8 cellular contexts compared by ENCODE assay signal in the genomic region with DNA sequence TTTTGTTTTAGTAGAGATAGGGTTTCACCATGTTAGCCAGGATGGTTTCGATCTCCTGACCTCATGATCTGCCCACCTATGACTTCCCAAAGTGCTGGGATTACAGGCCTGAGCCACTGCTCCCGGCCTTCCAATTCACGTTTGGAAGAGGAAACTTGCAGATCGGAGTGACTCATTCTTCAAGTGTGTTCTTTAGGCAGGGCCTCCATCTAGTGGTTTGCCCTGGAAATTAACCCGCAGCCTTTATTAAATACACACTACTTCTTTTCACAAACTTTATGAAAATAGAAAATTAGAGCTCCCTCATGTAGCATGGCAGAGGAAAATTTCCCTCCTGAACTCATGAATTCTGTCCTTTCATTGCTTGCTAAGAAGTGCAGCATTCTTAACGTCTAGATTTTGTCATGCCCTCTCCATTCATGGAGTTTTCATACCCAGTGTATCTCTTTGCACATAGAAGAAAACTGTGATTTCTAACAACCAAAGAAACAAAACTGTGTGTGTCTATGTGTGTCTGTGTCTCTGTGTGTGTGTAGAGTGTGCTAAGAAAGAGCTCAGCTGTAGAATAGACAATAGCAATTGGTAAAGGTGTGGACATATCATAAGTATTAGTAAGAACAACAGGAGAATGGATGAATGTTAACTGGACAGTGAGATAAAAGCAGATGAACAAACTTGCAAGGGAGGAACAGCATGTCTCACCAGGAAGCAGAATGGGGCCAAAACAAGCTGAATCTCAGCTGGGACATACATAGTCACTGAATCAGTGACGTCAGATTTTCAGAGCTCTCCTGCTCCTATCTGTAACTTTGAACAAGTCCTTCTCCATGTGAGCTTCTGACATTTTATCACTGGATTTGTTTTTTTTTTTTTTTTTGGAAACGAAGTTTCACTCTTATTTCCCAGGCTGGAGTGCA.
DNase-seq lines count a peak whose midpoint lies in the region; ATAC-seq, FAIRE-seq and TF ChIP-seq lines count a peak whose summit lies in the region.

No MANE protein-coding gene starts in this region.

- DNase-seq in DND-41 (peak; percentile 8), Karpas-422 (peak; percentile 74), RKO (ENCODE audit: low spot score) (peak; percentile 88), H1 (ENCODE audit: low read depth in 1 of 2, low spot score in 2 of 2) (peak in 1 of 2 experiments; percentile 33), lung microvascular endothelial cell (ENCODE audit: low read depth in 2 of 2) (peak; percentile 67 to 78), natural killer cell (no peak)
- DNase-seq in activated CD4-positive, CD25-positive, alpha-beta regulatory T cell (lab: John Stamatoyannopoulos, UW), result no peak

- H3K4ac ChIP-seq in H1 (replicated peaks; ENCODE audit: insufficient read length, low read depth, low read length), result no peak overlapping the region

- H4K5ac ChIP-seq in H1 (ENCODE audit: insufficient read length, low read depth, low read length), result no peak overlapping the region

- POLR2A ChIA-PET in H1 (lab: Charles Lee; ENCODE audit: partially characterized antibody), result interaction anchor here (1.5 kb wide), 1 partner anchor 49 kb away, joined by 3 read pairs; no protein-coding TSS in a partner anchor

- peaks cover 0 to 2% of the 10 kb centered on the region in 2 donors for H3K9me3 Mint-ChIP-seq in natural killer cell

- H2AFZ ChIP-seq in DND-41 (ENCODE audit: low read depth, low read length), result no peak overlapping the region
- no peak overlapping the region for H2AFZ ChIP-seq in Karpas-422 (ENCODE audit: low read length)
- H2AFZ ChIP-seq in H1 (ENCODE audit: low read length), result no peak overlapping the region

- ATAC-seq in DND-41 (ENCODE audit: insufficient read depth, low read depth), result peak; percentile 57; the same call in 2 of the 3 replicates
- ATAC-seq in GM21390 (IDR thresholded peaks at IDR 0.05; ENCODE audit: unreplicated experiment), result peak; percentile 86
- no peak for ATAC-seq in natural killer cell

- no peak overlapping the region for H2BK12ac ChIP-seq in H1 (ENCODE audit: low read depth, low read length)

- H3K23ac ChIP-seq in H1 (ENCODE audit: insufficient read length), result no peak overlapping the region

- intact Hi-C loops in natural killer cell (cut with micrococcal nuclease), result no loop called here

- H3K79me1 ChIP-seq in H1 (ENCODE audit: low read depth, low read length), result no peaks in the 10 kb centered on the region

- no peak overlapping the region for H3K18ac ChIP-seq in H1 (ENCODE audit: extremely low read depth, low read length)

- no peaks in the 10 kb centered on the region for H3K36me3 ChIP-seq in DND-41 (ENCODE audit: insufficient read depth, low read length)
- H3K36me3 ChIP-seq in Karpas-422 (ENCODE audit: insufficient read depth, low read length), result no peaks in the 10 kb centered on the region
- H3K36me3 ChIP-seq in H1 (ENCODE audit: control insufficient read depth in 2 of 4, insufficient read depth in 4 of 4, low read length in 3 of 4), result peaks cover 0 to 3% (median 0%) of the 10 kb centered on the region in 4 experiments; a peak in 1 of 8 replicates

- H2BK5ac ChIP-seq in H1 (ENCODE audit: low read depth, low read length), result no peak overlapping the region

- TF ChIP-seq CTCF in DND-41 (IDR thresholded peaks at IDR 0.05; ENCODE audit: borderline replicate concordance, extremely low read depth, low read length, poor library complexity, severe bottlenecking), result peak; percentile 67
- peak in 2 of 3 experiments; percentile 71 to 76; a peak in 3 of 4 replicates for TF ChIP-seq CTCF in H1 (IDR thresholded peaks at IDR 0.05; ENCODE audit: control extremely low read depth in 1 of 3, insufficient read depth in 1 of 3, low read depth in 1 of 3, low read length in 3 of 3)
- no peak for TF ChIP-seq CTCF in natural killer cell (IDR thresholded peaks at IDR 0.05)

- H2AK5ac ChIP-seq in H1 (ENCODE audit: low read depth, low read length), result no peak overlapping the region

- no peaks in the 10 kb centered on the region for H3K36me3 Mint-ChIP-seq in natural killer cell

- H4K20me1 ChIP-seq in DND-41 (ENCODE audit: insufficient read depth, low read length) (no peaks in the 10 kb centered on the region), Karpas-422 (ENCODE audit: insufficient read depth, low read depth, low read length) (no peaks in the 10 kb centered on the region), H1 (replicated peaks in 1 of 2; ENCODE audit: control insufficient read depth in 1 of 2, insufficient read depth in 2 of 2, low read length in 2 of 2) (no peaks in the 10 kb centered on the region)

- no peak overlapping the region for H4K91ac ChIP-seq in H1 (replicated peaks; ENCODE audit: insufficient read length, low read length)

- no peak overlapping the region for H3K4me3 ChIP-seq in DND-41 (ENCODE audit: low read depth in 1 of 2, low read length in 2 of 2)
- no peak overlapping the region for H3K4me3 ChIP-seq in Karpas-422 (ENCODE audit: low read length)
- no peak overlapping the region for H3K4me3 ChIP-seq in H1 (ENCODE audit: extremely low read depth in 1 of 4, insufficient read depth in 2 of 4, low read depth in 3 of 4, low read length in 4 of 4)

- TF ChIP-seq POLR2A in H1 (IDR thresholded peaks at IDR 0.05; ENCODE audit: control extremely low read depth in 1 of 2, low read depth in 2 of 2, low read length in 2 of 2), result no peak

- H3K9me3 ChIP-seq in DND-41 (ENCODE audit: insufficient read depth, low read length, severe bottlenecking) (no peaks in the 10 kb centered on the region), Karpas-422 (ENCODE audit: low read length) (no peaks in the 10 kb centered on the region), H1 (ENCODE audit: insufficient read depth in 2 of 2, low read depth in 1 of 2, low read length in 1 of 2) (peaks cover 2 to 3% of the 10 kb centered on the region in 2 experiments; a peak in 2 of 4 replicates)

- H3K27me3 ChIP-seq in DND-41 (ENCODE audit: insufficient read depth, low read length, poor library complexity) (no peaks in the 10 kb centered on the region), Karpas-422 (ENCODE audit: low read length) (no peaks in the 10 kb centered on the region), H1 (replicated peaks in 1 of 4; ENCODE audit: control insufficient read depth in 3 of 4, extremely low read depth in 1 of 4, insufficient read depth in 3 of 4, low read length in 3 of 4) (no peaks in the 10 kb centered on the region)

- no peak overlapping the region for H3K27ac Mint-ChIP-seq in natural killer cell

- CTCF ChIA-PET in H1 (lab: Charles Lee; ENCODE audit: partially characterized antibody), result interaction anchor here (0.6 to 6.2 kb wide), 61 partner anchors 8 to 1600 kb away, joined by 3 to 77 read pairs (median 4); a partner anchor contains a TSS

- H3K27ac ChIP-seq in DND-41 (ENCODE audit: low read length) (no peak overlapping the region), Karpas-422 (ENCODE audit: low read length) (no peak overlapping the region), H1 (ENCODE audit: low read depth, low read length) (no peak overlapping the region)

- H3K4me2 ChIP-seq in DND-41 (ENCODE audit: insufficient read depth, low read length), result no peak overlapping the region
- H3K4me2 ChIP-seq in Karpas-422 (ENCODE audit: low read depth, low read length, poor library complexity, severe bottlenecking), result no peak overlapping the region
- no peak overlapping the region for H3K4me2 ChIP-seq in H1 (ENCODE audit: insufficient read depth in 1 of 2, low read depth in 2 of 2, low read length in 2 of 2)

- no peaks in the 10 kb centered on the region for H3K79me2 ChIP-seq in DND-41 (ENCODE audit: insufficient read depth, low read length)
- H3K79me2 ChIP-seq in Karpas-422 (ENCODE audit: low read length), result no peaks in the 10 kb centered on the region
- no peaks in the 10 kb centered on the region for H3K79me2 ChIP-seq in H1 (ENCODE audit: control insufficient read depth in 1 of 2, insufficient read depth in 2 of 2, low read length in 2 of 2)

- H2BK120ac ChIP-seq in H1 (replicated peaks; ENCODE audit: low read depth, low read length), result no peak overlapping the region

- H3K9me2 ChIP-seq in Karpas-422 (replicated peaks; ENCODE audit: insufficient read depth, low read length), result no peaks in the 10 kb centered on the region

- peak; percentile 94 for TF ChIP-seq RAD21 in H1 (IDR thresholded peaks at IDR 0.05 in 1 of 2, conservative IDR thresholded peaks at IDR 0.05 in 1 of 2; ENCODE audit: low read depth in 2 of 2, low read length in 2 of 2)

- H3K9ac ChIP-seq in DND-41 (ENCODE audit: low read depth, low read length), result no peak overlapping the region
- H3K9ac ChIP-seq in Karpas-422 (ENCODE audit: low read length), result no peak overlapping the region
- no peak overlapping the region for H3K9ac ChIP-seq in H1 (replicated peaks in 1 of 4; ENCODE audit: extremely low read depth in 1 of 4, low read depth in 3 of 4, low read length in 3 of 4)

- H3K56ac ChIP-seq in H1 (replicated peaks; ENCODE audit: insufficient read length, low read depth, low read length), result no peak overlapping the region

- peak; percentile 81 for FAIRE-seq in H1 (lab: Jason Lieb, UNC)

- no peak overlapping the region for H4K8ac ChIP-seq in H1 (ENCODE audit: extremely low read depth, insufficient read depth, low read length)

- TF ChIP-seq EP300 in H1 (IDR thresholded peaks at IDR 0.05; ENCODE audit: borderline replicate concordance in 1 of 2, low read depth in 2 of 2, low read length in 2 of 2), result no peak

- H2BK20ac ChIP-seq in H1 (ENCODE audit: low read length), result no peak overlapping the region

- no peak overlapping the region for H3K4me3 Mint-ChIP-seq in natural killer cell

- no peaks in the 10 kb centered on the region for H3K27me3 Mint-ChIP-seq in natural killer cell (ENCODE audit: low read depth in 2 of 2)

- H2BK15ac ChIP-seq in H1 (ENCODE audit: low read length), result no peak overlapping the region

- H3K4me1 ChIP-seq in DND-41 (ENCODE audit: insufficient read depth, low read length) (no peaks in the 10 kb centered on the region), Karpas-422 (ENCODE audit: low read length) (no peaks in the 10 kb centered on the region), H1 (replicated peaks in 1 of 4; ENCODE audit: control insufficient read depth in 3 of 4, insufficient read depth in 4 of 4, low read length in 3 of 4) (no peaks in the 10 kb centered on the region)

- no peaks in the 10 kb centered on the region for H3K4me1 Mint-ChIP-seq in natural killer cell

- H3K23me2 ChIP-seq in H1 (ENCODE audit: low read depth, low read length), result no peaks in the 10 kb centered on the region

- H3K14ac ChIP-seq in H1 (ENCODE audit: insufficient read length), result no peak overlapping the region

- WGBS in H1 (ENCODE audit: extremely low coverage in 1 of 2, insufficient coverage in 1 of 2, insufficient read length in 1 of 2, insufficient replicate concordance in 2 of 2, low coverage in 1 of 2, low lambda C conversion rate in 2 of 2, missing lambda C conversion rate in 1 of 2), 2 experiments, result 50% methylated on average over 7 of the region's 8 CpGs; no CpG with 5 or more reads in 1 of the 2 experiments

TF ChIP-seq in H1, 55 proteins besides CTCF, POLR2A, EP300 and RAD21 (continues in another document):
- no peak for TF ChIP-seq GTF2F1 (IDR thresholded peaks at IDR 0.05; ENCODE audit: borderline replicate concordance, low read depth, low read length)
- TF ChIP-seq SP2 (IDR thresholded peaks at IDR 0.05; ENCODE audit: low read length), result no peak
- no peak for TF ChIP-seq EZH2 (IDR thresholded peaks at IDR 0.05; ENCODE audit: low read depth, low read length, severe bottlenecking)
- no peak for TF ChIP-seq TAF7 (optimal IDR thresholded peaks at IDR 0.05; ENCODE audit: borderline replicate concordance, low read depth, low read length)
- no peak for TF ChIP-seq HDAC6 (IDR thresholded peaks at IDR 0.05; ENCODE audit: low read depth, low read length)

Comparison
In these comparisons a context has a peak if more than half of its experiments do, and no peak if none do; other contexts are left out.
1. ATAC-seq: peak in DND-41 (single experiment) and GM21390 (single experiment); none in natural killer cell (0 of 3).
2. DNase-seq: peak in DND-41 (single experiment), Karpas-422 (single experiment), RKO (single experiment) and lung microvascular endothelial cell (2 of 2); none in natural killer cell (single experiment) and activated CD4-positive, CD25-positive, alpha-beta regulatory T cell (0 of 4).